ENCODE assay signal across 1 cellular context in genomic region chr17:36608280-36608679, GRCh38.
TF ChIP-seq lines count a peak whose summit lies in the region.

No MANE protein-coding gene starts in this region.

TF ChIP-seq in K562, 482 proteins besides CTCF, POLR2A, EP300 and RAD21:
- TF ChIP-seq CHD2 (IDR thresholded peaks at IDR 0.05; ENCODE audit: low read depth, low read length) (no peak), SAP30 (IDR thresholded peaks at IDR 0.05; ENCODE audit: borderline replicate concordance, insufficient read depth, low read depth, low read length, poor library complexity, severe bottlenecking) (no peak), RAD51 (IDR thresholded peaks at IDR 0.05; ENCODE audit: borderline replicate concordance, low read depth) (no peak), ZNF740 (CRISPR knock-in tag; IDR thresholded peaks at IDR 0.05) (peak; percentile 56; the same call in 1 of the 2 replicates), ZNF740 (tag; IDR thresholded peaks at IDR 0.05) (no peak), ZNF696 (CRISPR knock-in tag; conservative IDR thresholded peaks at IDR 0.05) (no peak)
